25 cellular contexts compared by ENCODE assay signal in genomic region chr6:169895000-169895759, GRCh38.
DNase-seq lines count a peak whose midpoint lies in the region; ATAC-seq, FAIRE-seq and TF ChIP-seq lines count a peak whose summit lies in the region.
"Had no signal": no experiment of that assay in that cellular context is flagged by ENCODE, and none has a peak within 500 bp of the region (broad histone marks: within the 10 kb centered on the region; RNA-seq: fewer than 3 reads in every experiment).

No MANE protein-coding gene starts in this region.

- H3K27ac ChIP-seq in HEK293 (ENCODE audit: extremely low read depth, low read depth, low read length) (no peak overlapping the region), coronary artery (no peak overlapping the region), small intestine (ENCODE audit: low read depth in 1 of 2, low read length in 1 of 2) (no peak overlapping the region)
- H3K27ac ChIP-seq: GM23248, KMS-11 had no signal

- H3K4me1 ChIP-seq in HEK293 (ENCODE audit: control insufficient read depth, insufficient read depth, low read length) (no peaks in the 10 kb centered on the region), small intestine (ENCODE audit: control insufficient read depth in 2 of 2, insufficient read depth in 1 of 2, low read depth in 1 of 2, low read length in 1 of 2) (no peaks in the 10 kb centered on the region)

- H3K27me3 ChIP-seq in small intestine (ENCODE audit: control insufficient read depth in 2 of 2, insufficient read depth in 2 of 2, low read length in 2 of 2): no peaks in the 10 kb centered on the region

- no peak for ATAC-seq in HG02610 (IDR thresholded peaks at IDR 0.05; ENCODE audit: unreplicated experiment)
- ATAC-seq: CD8-positive, alpha-beta T cell; PC-3 had no signal

- POLR2A ChIA-PET in HEK293 (lab: Yijun Ruan, JAX): no interaction called here

- FAIRE-seq in small intestine (lab: Jason Lieb, UNC): no peak
- FAIRE-seq: GM18507 had no signal

- H3K9me3 ChIP-seq in HEK293 (ENCODE audit: control insufficient read depth, insufficient read depth, low read depth, low read length) (no peaks in the 10 kb centered on the region), small intestine (ENCODE audit: control insufficient read depth, low read depth) (no peaks in the 10 kb centered on the region)

- 50 to 70% (median 56%) methylated on average over 7 of the region's 7 CpGs for WGBS in small intestine, 3 donors

- no peaks in the 10 kb centered on the region for H3K36me3 ChIP-seq in HEK293 (ENCODE audit: control insufficient read depth in 2 of 2, insufficient read depth in 1 of 2, low read length in 2 of 2)
- H3K36me3 ChIP-seq in small intestine (ENCODE audit: control insufficient read depth in 2 of 2, insufficient read depth in 2 of 2, low read length in 2 of 2): no peaks in the 10 kb centered on the region

- peak; percentile 5 for DNase-seq in NAMALWA (ENCODE audit: low spot score)
- DNase-seq in coronary artery (ENCODE audit: low spot score): peak; percentile 3
- DNase-seq in small intestine: peak; percentile 7
- no peak for DNase-seq in stimulated activated naive CD4-positive, alpha-beta T cell treated with Interleukin-2 at 50 U/mL for 16 hours (lab: John Stamatoyannopoulos, UW)
- no peak for DNase-seq in NCI-H1105 (lab: John Stamatoyannopoulos, UW)
- DNase-seq in foreskin melanocyte: no peak
- DNase-seq: C1 segment of cervical spinal cord, DMS53, GDM1, GM23248, H9, NCI-H1048, NCI-H1436, NCI-H187 treated with DMSO at 0.1 percent for 48 hours, NCI-H2107, NCI-H226, NCI-H510A treated with DMSO at 0.1 percent for 48 hours, NCI-H774, PC-3, Right ventricle myocardium superior had no signal

- no peak overlapping the region for H3K4me3 ChIP-seq in HEK293 (ENCODE audit: low read depth, low read length)
- H3K4me3 ChIP-seq in coronary artery: no peak overlapping the region
- no peak overlapping the region for H3K4me3 ChIP-seq in small intestine (ENCODE audit: low read depth in 1 of 2, low read length in 2 of 2)
- H3K4me3 ChIP-seq: GM23248 had no signal

- CTCF ChIA-PET in HEK293 (lab: Yijun Ruan, JAX): no interaction called here

- TF ChIP-seq CTCF in HEK293 (tag by site-specific recombination; IDR thresholded peaks at IDR 0.05) (no peak), coronary artery (IDR thresholded peaks at IDR 0.05) (no peak)

TF ChIP-seq in HEK293, 187 proteins besides CTCF, POLR2A, EP300 and RAD21:
- peak; percentile 99 for TF ChIP-seq ZNF10 (tag by site-specific recombination; IDR thresholded peaks at IDR 0.05)
- no peak for TF ChIP-seq ZNF707 (tag by site-specific recombination; IDR thresholded peaks at IDR 0.05)
TF ChIP-seq in HEK293: peak in this region for 1.

Comparison
In these comparisons a context has a peak if more than half of its experiments do, and no peak if none do; other contexts are left out.
1. DNase-seq: peak in NAMALWA (single experiment), coronary artery (single experiment) and small intestine (single experiment); none in stimulated activated naive CD4-positive, alpha-beta T cell treated with Interleukin-2 at 50 U/mL for 16 hours (single experiment), NCI-H1105 (single experiment) and foreskin melanocyte (single experiment).